9 cellular contexts compared by ENCODE assay signal in genomic region chr3:138329127-138329983, GRCh38. TPM values are rescaled to one million over a fixed set of nuclear protein-coding genes. Genes with fewer than 3 reads are reported as not detected.
DNase-seq lines count a peak whose midpoint lies in the region; ATAC-seq and TF ChIP-seq lines count a peak whose summit lies in the region.
"Had no signal": no experiment of that assay in that cellular context is flagged by ENCODE, and none has a peak within 500 bp of the region (broad histone marks: within the 10 kb centered on the region; RNA-seq: fewer than 3 reads in every experiment).

A gene with protein sequence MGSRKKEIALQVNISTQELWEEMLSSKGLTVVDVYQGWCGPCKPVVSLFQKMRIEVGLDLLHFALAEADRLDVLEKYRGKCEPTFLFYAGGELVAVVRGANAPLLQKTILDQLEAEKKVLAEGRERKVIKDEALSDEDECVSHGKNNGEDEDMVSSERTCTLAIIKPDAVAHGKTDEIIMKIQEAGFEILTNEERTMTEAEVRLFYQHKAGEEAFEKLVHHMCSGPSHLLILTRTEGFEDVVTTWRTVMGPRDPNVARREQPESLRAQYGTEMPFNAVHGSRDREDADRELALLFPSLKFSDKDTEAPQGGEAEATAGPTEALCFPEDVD (minus strand): TSS chr3:138329851. CDS start chr3:138329335, 516 bp downstream.

- H3K4me3 ChIP-seq in CD4-positive, CD25-positive, alpha-beta regulatory T cell (ENCODE audit: low read depth, low read length), result peak within 1 kb of the TSS; percentile 71

- no peaks in the 10 kb centered on the region for H3K36me3 ChIP-seq in CD4-positive, CD25-positive, alpha-beta regulatory T cell (ENCODE audit: control insufficient read depth, insufficient read depth, low read length)

- no peaks in the 10 kb centered on the region for H3K9me3 Mint-ChIP-seq in CD4-positive, CD25-positive, alpha-beta regulatory T cell
- H3K9me3 Mint-ChIP-seq in endothelial cell (ENCODE audit: unreplicated experiment), result no peaks in the 10 kb centered on the region

- H3K27me3 ChIP-seq in CD4-positive, CD25-positive, alpha-beta regulatory T cell (ENCODE audit: control insufficient read depth, insufficient read depth, low read length), result peaks cover 4% of the 10 kb centered on the region

- H3K4me3 Mint-ChIP-seq in CD4-positive, CD25-positive, alpha-beta regulatory T cell, result peak within 1 kb of the TSS; percentile 87 to 97 (median 96)
- H3K4me3 Mint-ChIP-seq in endothelial cell (ENCODE audit: unreplicated experiment), result peak within 1 kb of the TSS; percentile 91

- TF ChIP-seq CTCF in endothelial cell (IDR thresholded peaks at IDR 0.05; ENCODE audit: unreplicated experiment), result no peak

- ATAC-seq in CD4-positive, CD25-positive, alpha-beta regulatory T cell (ENCODE audit: low read depth in 2 of 2), result peak; percentile 86 to 88
- ATAC-seq in GM21360 (IDR thresholded peaks at IDR 0.05; ENCODE audit: unreplicated experiment), result peak; percentile 72

- peaks cover 10 to 24% (median 18%) of the 10 kb centered on the region in 4 donors for H3K4me1 Mint-ChIP-seq in CD4-positive, CD25-positive, alpha-beta regulatory T cell
- peaks cover 3% of the 10 kb centered on the region for H3K4me1 Mint-ChIP-seq in endothelial cell (ENCODE audit: unreplicated experiment)

- no peaks in the 10 kb centered on the region for H3K36me3 Mint-ChIP-seq in CD4-positive, CD25-positive, alpha-beta regulatory T cell
- H3K36me3 Mint-ChIP-seq in endothelial cell (ENCODE audit: low read depth, unreplicated experiment), result no peaks in the 10 kb centered on the region

- peak within 1 kb of the TSS; percentile 83 to 93 (median 88) for H3K27ac Mint-ChIP-seq in CD4-positive, CD25-positive, alpha-beta regulatory T cell
- H3K27ac Mint-ChIP-seq in endothelial cell (ENCODE audit: unreplicated experiment), result peak within 1 kb of the TSS; percentile 24

- no peaks in the 10 kb centered on the region for H3K9me3 ChIP-seq in CD4-positive, CD25-positive, alpha-beta regulatory T cell (ENCODE audit: control insufficient read depth in 2 of 2, low read length in 2 of 2)

- peaks cover 18% of the 10 kb centered on the region for H3K27me3 Mint-ChIP-seq in CD4-positive, CD25-positive, alpha-beta regulatory T cell
- peaks cover 1% of the 10 kb centered on the region for H3K27me3 Mint-ChIP-seq in endothelial cell (ENCODE audit: unreplicated experiment)

- peak; percentile 76 to 82 (median 82) for DNase-seq in CD4-positive, CD25-positive, alpha-beta regulatory T cell
- peak in 74 of 76 experiments; percentile 20 to 89 (median 74) for DNase-seq in HUDEP-2 (lab: John Stamatoyannopoulos, UW; ENCODE audit: unreplicated experiment in 76 of 76)
- peak; percentile 77 for DNase-seq in NOMO-1 treated with dmso at 0.1 percent for 144 hours (lab: John Stamatoyannopoulos, UW; ENCODE audit: unreplicated experiment)
- DNase-seq in activated CD8-positive, alpha-beta memory T cell treated with anti-CD3 and anti-CD28 coated beads, Interleukin-2, amount 50 U/mL, for 24 hours (ENCODE audit: extremely low read depth), result peak; percentile 75
- peak; percentile 94 for DNase-seq in endothelial cell (ENCODE audit: low spot score)
- peak; percentile 93 for DNase-seq in mesenteric fat pad (ENCODE audit: low spot score)
- peak; percentile 76 for DNase-seq in stimulated activated CD8-positive, alpha-beta memory T cell treated with anti-CD3 and anti-CD28 coated beads, Interleukin-15, amount 100 ng/mL, for 1 hour (ENCODE audit: low read depth)

- peak within 1 kb of the TSS; percentile 66 for H3K27ac ChIP-seq in CD4-positive, CD25-positive, alpha-beta regulatory T cell (ENCODE audit: insufficient read depth, low read length, poor library complexity, severe bottlenecking)

- H3K4me1 ChIP-seq in CD4-positive, CD25-positive, alpha-beta regulatory T cell (ENCODE audit: control insufficient read depth, insufficient read depth, low read length, poor library complexity, severe bottlenecking), result peaks cover 13% of the 10 kb centered on the region

RNA-seq across cellular contexts. Expression of the gene that starts here (rescaled TPM):
- not detected for total RNA-seq in CD4-positive, CD25-positive, alpha-beta regulatory T cell
- 1 to 10 TPM in 1 of 4 donors, under 1 TPM in 3; 0.33 to 1.3 (median 0.71) TPM for polyA plus RNA-seq in CD4-positive, CD25-positive, alpha-beta regulatory T cell
- total RNA-seq in endothelial cell (ENCODE audit: unreplicated experiment), result not detected
- not detected for total RNA-seq in mesenteric fat pad
- total RNA-seq: activated CD8-positive, alpha-beta memory T cell treated with anti-CD3 and anti-CD28 coated beads for 36 hours had no signal

Comparison
In these comparisons a context has a peak if more than half of its experiments do, and no peak if none do; other contexts are left out.
1. Peak in every context shown above with its lines: DNase-seq, ATAC-seq, H3K4me3 ChIP-seq and H3K27ac ChIP-seq.
2. Peak in DNase-seq in endothelial cell; RNA of the gene not detected or under 1 TPM.
3. Peak in DNase-seq in mesenteric fat pad; RNA of the gene not detected or under 1 TPM.